9 cellular contexts compared by ENCODE assay signal in genomic region chr6:13767121-13767794, GRCh38. TPM values are rescaled to one million over a fixed set of nuclear protein-coding genes. Genes with fewer than 3 reads are reported as not detected.
DNase-seq lines count a peak whose midpoint lies in the region; TF ChIP-seq lines count a peak whose summit lies in the region.
"Had no signal": no experiment of that assay in that cellular context is flagged by ENCODE, and none has a peak within 500 bp of the region (broad histone marks: within the 10 kb centered on the region; RNA-seq: fewer than 3 reads in every experiment).

No MANE protein-coding gene starts in this region.

- peak overlapping the region; percentile 35 for H3K4me3 ChIP-seq in AG09309 (ENCODE audit: control insufficient read depth, low read depth, low read length)
- peak overlapping the region; percentile 69 for H3K4me3 ChIP-seq in Loucy (ENCODE audit: low read length, poor library complexity, severe bottlenecking)
- peak overlapping the region; percentile 10 for H3K4me3 ChIP-seq in skeletal muscle satellite cell (ENCODE audit: low read length)

- H3K36me3 ChIP-seq in Loucy (ENCODE audit: insufficient read depth, low read length) = no peaks in the 10 kb centered on the region
- H3K36me3 ChIP-seq in skeletal muscle satellite cell (ENCODE audit: insufficient read depth, low read length) = no peaks in the 10 kb centered on the region

- no peak for DNase-seq in AG09309 (ENCODE audit: low read depth)
- peak; percentile 30 to 44 (median 34) for DNase-seq in immature natural killer cell
- no peak for DNase-seq in activated CD4-positive, CD25-positive, alpha-beta regulatory T cell treated with anti-CD3 and anti-CD28 coated beads, Interleukin-2, amount 50 U/mL, for 72 hours
- no peak for DNase-seq in NCI-H446 (lab: John Stamatoyannopoulos, UW)
- DNase-seq in HPDE6-E6E7 (ENCODE audit: extremely low spot score) = no peak

- peak overlapping the region; percentile 57 for H3K27ac ChIP-seq in angular gyrus (ENCODE audit: low read depth, low read length)

- no peaks in the 10 kb centered on the region for H3K9me3 ChIP-seq in Loucy (ENCODE audit: insufficient read depth, low read depth, low read length)
- no peaks in the 10 kb centered on the region for H3K9me3 ChIP-seq in skeletal muscle satellite cell (replicated peaks; ENCODE audit: low read length)

- no peaks in the 10 kb centered on the region for H3K79me2 ChIP-seq in Loucy (ENCODE audit: insufficient read depth, low read length)

- peaks cover 0 to 3% (median 0%) of the 10 kb centered on the region in 3 donors for H3K36me3 Mint-ChIP-seq in immature natural killer cell

- H3K27ac Mint-ChIP-seq in immature natural killer cell = peak overlapping the region in 3 of 6 donors; percentile 14 to 75 (median 47)
- H3K27ac Mint-ChIP-seq: activated naive CD4-positive, alpha-beta T cell treated with anti-CD3 and anti-CD28 coated beads, Interleukin-2, amount 50 U/mL, for 72 hours had no signal

- H3K4me3 Mint-ChIP-seq in immature natural killer cell = peak overlapping the region; percentile 16 to 74 (median 66)

- H3K27me3 ChIP-seq in Loucy (ENCODE audit: insufficient read depth, low read length, poor library complexity, severe bottlenecking) = no peaks in the 10 kb centered on the region
- H3K27me3 ChIP-seq in skeletal muscle satellite cell (ENCODE audit: control insufficient read depth, insufficient read depth, low read length) = no peaks in the 10 kb centered on the region

- no peaks in the 10 kb centered on the region for H3K9me2 ChIP-seq in Loucy (replicated peaks; ENCODE audit: low read depth, low read length)

- peaks cover 4% of the 10 kb centered on the region; the same call in 1 of the 2 replicates for H3F3A ChIP-seq in Loucy (ENCODE audit: low read depth)

- peaks cover 0 to 11% (median 0%) of the 10 kb centered on the region in 3 donors for H3K27me3 Mint-ChIP-seq in immature natural killer cell (ENCODE audit: low read depth in 3 of 3)

- peaks cover 25 to 31% of the 10 kb centered on the region in 2 donors for H3K4me1 Mint-ChIP-seq in immature natural killer cell

- H3K4me2 ChIP-seq in Loucy (ENCODE audit: low read depth, low read length, poor library complexity, severe bottlenecking) (peak overlapping the region; percentile 73), skeletal muscle satellite cell (ENCODE audit: low read length) (peak overlapping the region; percentile 61)

- H3K4me1 ChIP-seq in Loucy (ENCODE audit: insufficient read depth, low read length, poor library complexity, severe bottlenecking) = peaks cover 42% of the 10 kb centered on the region
- peaks cover 26% of the 10 kb centered on the region for H3K4me1 ChIP-seq in skeletal muscle satellite cell (ENCODE audit: control insufficient read depth, insufficient read depth, low read length)

- H3K9ac ChIP-seq in Loucy (ENCODE audit: low read depth, low read length, poor library complexity, severe bottlenecking) (peak overlapping the region; percentile 61), skeletal muscle satellite cell (ENCODE audit: low read depth, low read length) (peak overlapping the region; percentile 1)

- H4K20me1 ChIP-seq in Loucy (ENCODE audit: insufficient read depth, low read length, poor library complexity, severe bottlenecking) = no peaks in the 10 kb centered on the region

- no peaks in the 10 kb centered on the region for H3K9me3 Mint-ChIP-seq in immature natural killer cell
- H3K9me3 Mint-ChIP-seq: activated naive CD4-positive, alpha-beta T cell treated with anti-CD3 and anti-CD28 coated beads, Interleukin-2, amount 50 U/mL, for 72 hours had no signal

- peak overlapping the region; percentile 72 for H2AFZ ChIP-seq in Loucy (ENCODE audit: low read length)

- TF ChIP-seq CTCF in AG09309 (IDR thresholded peaks at IDR 0.05; ENCODE audit: control insufficient read depth, insufficient read depth, low read depth, low read length, missing control alignments) (peak; percentile 19), Loucy (conservative IDR thresholded peaks at IDR 0.05; ENCODE audit: low read length) (peak; percentile 52)

RNA-seq across cellular contexts. Expression of gene MCUR1, which starts 47.1 kb away (rescaled TPM):
- polyA plus RNA-seq in immature natural killer cell = 10 to 100 TPM in 1 of 3 donors, 1 to 10 TPM in 2; 7.2 to 13.2 (median 9.7) TPM
- total RNA-seq in skeletal muscle satellite cell (2012; rRNA removed) = 12.4 and 13.3 TPM in 2 replicates

RNA-seq across cellular contexts. Expression of gene RANBP9, which starts 55.6 kb away (rescaled TPM):
- polyA plus RNA-seq in immature natural killer cell = 1 to 10 TPM; 2.4 to 5.5 (median 3.8) TPM
- total RNA-seq in skeletal muscle satellite cell (2012; rRNA removed) = 15.5 and 15.7 TPM in 2 replicates

Comparison
In these comparisons a context has a peak if more than half of its experiments do, and no peak if none do; other contexts are left out.
1. DNase-seq: peak in immature natural killer cell (3 of 3); none in AG09309 (single experiment), activated CD4-positive, CD25-positive, alpha-beta regulatory T cell treated with anti-CD3 and anti-CD28 coated beads, Interleukin-2, amount 50 U/mL, for 72 hours (single experiment), NCI-H446 (0 of 2) and HPDE6-E6E7 (single experiment).
2. H3K4me3 ChIP-seq: peak in every context shown above with its lines; median percentile 69 in Loucy; 35 in AG09309; 10 in skeletal muscle satellite cell.